16 cellular contexts compared by ENCODE assay signal in genomic region chr13:27122036-27122435, GRCh38. TPM values are rescaled to one million over a fixed set of nuclear protein-coding genes. Genes with fewer than 3 reads are reported as not detected.
DNase-seq lines count a peak whose midpoint lies in the region; ATAC-seq and TF ChIP-seq lines count a peak whose summit lies in the region.
"Had no signal": no experiment of that assay in that cellular context is flagged by ENCODE, and none has a peak within 500 bp of the region (broad histone marks: within the 10 kb centered on the region; RNA-seq: fewer than 3 reads in every experiment).

No MANE protein-coding gene starts in this region.

- CTCF ChIA-PET in activated CD4-positive, alpha-beta T cell treated with anti-CD3 and anti-CD28 coated beads for 36 hours (lab: Charles Lee) = interaction anchor here (0.7 kb wide), 1 partner anchor 174 kb away, joined by 3 read pairs; no protein-coding TSS in a partner anchor

- no peaks in the 10 kb centered on the region for H3K9me3 ChIP-seq in tibial artery

- no peak overlapping the region for H3K4me3 ChIP-seq in tibial artery
- H3K4me3 ChIP-seq: BLaER1 had no signal

- intact Hi-C loops in activated CD4-positive, alpha-beta T cell treated with anti-CD3 and anti-CD28 coated beads for 36 hours (cut with DNase I, micrococcal nuclease) = no loop called here
- intact Hi-C loops in tibial artery (cut with DNase I; ENCODE audit: low total_unique reads) = no loop called here

- DNase-seq in activated CD4-positive, alpha-beta T cell treated with anti-CD3 and anti-CD28 coated beads for 36 hours = no peak
- no peak for DNase-seq in activated CD4-positive, alpha-beta T cell treated with anti-CD3 and anti-CD28 coated beads, Interleukin-2, amount 50 U/mL, for 1 hour
- no peak for DNase-seq in activated naive CD8-positive, alpha-beta T cell treated with anti-CD3 and anti-CD28 coated beads for 36 hours
- DNase-seq in activated naive CD8-positive, alpha-beta T cell treated with anti-CD3 and anti-CD28 coated beads, Interleukin-2, amount 50 U/mL, for 24 hours = no peak
- DNase-seq in chondrocyte (ENCODE audit: low spot score) (no peak), tibial artery (no peak)
- DNase-seq: 8988T; AML-193; Caco-2; CD8-positive, alpha-beta memory T cell; DND-41; GDM1 had no signal

- H3K27ac Mint-ChIP-seq in activated CD4-positive, alpha-beta T cell treated with anti-CD3 and anti-CD28 coated beads for 36 hours = peak overlapping the region; percentile 12
- H3K27ac Mint-ChIP-seq in activated naive CD8-positive, alpha-beta T cell treated with anti-CD3 and anti-CD28 coated beads for 36 hours = peak overlapping the region; percentile 39
- no peak overlapping the region for H3K27ac Mint-ChIP-seq in activated naive CD8-positive, alpha-beta T cell treated with anti-CD3 and anti-CD28 coated beads, Interleukin-2, amount 50 U/mL, for 24 hours
- H3K27ac Mint-ChIP-seq in chondrocyte (ENCODE audit: unreplicated experiment) = peak overlapping the region; percentile 12

- H3K27me3 Mint-ChIP-seq in activated CD4-positive, alpha-beta T cell treated with anti-CD3 and anti-CD28 coated beads for 36 hours = no peaks in the 10 kb centered on the region
- H3K27me3 Mint-ChIP-seq in activated naive CD8-positive, alpha-beta T cell treated with anti-CD3 and anti-CD28 coated beads for 36 hours = no peaks in the 10 kb centered on the region
- H3K27me3 Mint-ChIP-seq in activated naive CD8-positive, alpha-beta T cell treated with anti-CD3 and anti-CD28 coated beads, Interleukin-2, amount 50 U/mL, for 24 hours = no peaks in the 10 kb centered on the region
- H3K27me3 Mint-ChIP-seq in chondrocyte (ENCODE audit: low read depth) = no peaks in the 10 kb centered on the region
- H3K27me3 Mint-ChIP-seq: CD8-positive, alpha-beta memory T cell had no signal

- H3K4me3 Mint-ChIP-seq in activated CD4-positive, alpha-beta T cell treated with anti-CD3 and anti-CD28 coated beads for 36 hours = no peak overlapping the region
- no peak overlapping the region for H3K4me3 Mint-ChIP-seq in activated naive CD8-positive, alpha-beta T cell treated with anti-CD3 and anti-CD28 coated beads for 36 hours
- no peak overlapping the region for H3K4me3 Mint-ChIP-seq in activated naive CD8-positive, alpha-beta T cell treated with anti-CD3 and anti-CD28 coated beads, Interleukin-2, amount 50 U/mL, for 24 hours
- H3K4me3 Mint-ChIP-seq in chondrocyte (ENCODE audit: unreplicated experiment) = no peak overlapping the region
- H3K4me3 Mint-ChIP-seq: CD8-positive, alpha-beta memory T cell had no signal

- peaks cover 0 to 70% (median 18%) of the 10 kb centered on the region in 4 donors for H3K4me1 ChIP-seq in tibial artery
- H3K4me1 ChIP-seq: BLaER1, Caco-2 had no signal

- peaks cover 56% of the 10 kb centered on the region for H3K36me3 Mint-ChIP-seq in activated CD4-positive, alpha-beta T cell treated with anti-CD3 and anti-CD28 coated beads for 36 hours (ENCODE audit: low read depth)
- H3K36me3 Mint-ChIP-seq in activated naive CD8-positive, alpha-beta T cell treated with anti-CD3 and anti-CD28 coated beads for 36 hours = peaks cover 88% of the 10 kb centered on the region
- H3K36me3 Mint-ChIP-seq in activated naive CD8-positive, alpha-beta T cell treated with anti-CD3 and anti-CD28 coated beads, Interleukin-2, amount 50 U/mL, for 24 hours (ENCODE audit: low read depth) = peaks cover 57% of the 10 kb centered on the region
- peaks cover 7% of the 10 kb centered on the region for H3K36me3 Mint-ChIP-seq in chondrocyte (ENCODE audit: low read depth)

- no peak overlapping the region for H3K27ac ChIP-seq in tibial artery
- H3K27ac ChIP-seq: BLaER1, HL-60 had no signal

- TF ChIP-seq CTCF in chondrocyte (IDR thresholded peaks at IDR 0.05) = no peak
- TF ChIP-seq CTCF in tibial artery (IDR thresholded peaks at IDR 0.05) = no peak

- H3K9me3 Mint-ChIP-seq in activated CD4-positive, alpha-beta T cell treated with anti-CD3 and anti-CD28 coated beads for 36 hours (ENCODE audit: low read depth) = peaks cover 20% of the 10 kb centered on the region
- peaks cover 29% of the 10 kb centered on the region for H3K9me3 Mint-ChIP-seq in activated naive CD8-positive, alpha-beta T cell treated with anti-CD3 and anti-CD28 coated beads for 36 hours
- peaks cover 23% of the 10 kb centered on the region for H3K9me3 Mint-ChIP-seq in activated naive CD8-positive, alpha-beta T cell treated with anti-CD3 and anti-CD28 coated beads, Interleukin-2, amount 50 U/mL, for 24 hours
- peaks cover 5% of the 10 kb centered on the region for H3K9me3 Mint-ChIP-seq in chondrocyte (ENCODE audit: low read depth)

- H3K4me1 Mint-ChIP-seq in activated CD4-positive, alpha-beta T cell treated with anti-CD3 and anti-CD28 coated beads for 36 hours = peaks cover 44% of the 10 kb centered on the region
- H3K4me1 Mint-ChIP-seq in activated naive CD8-positive, alpha-beta T cell treated with anti-CD3 and anti-CD28 coated beads for 36 hours = peaks cover 51% of the 10 kb centered on the region
- H3K4me1 Mint-ChIP-seq in activated naive CD8-positive, alpha-beta T cell treated with anti-CD3 and anti-CD28 coated beads, Interleukin-2, amount 50 U/mL, for 24 hours = peaks cover 54% of the 10 kb centered on the region
- H3K4me1 Mint-ChIP-seq in chondrocyte (ENCODE audit: low read depth) = peaks cover 81% of the 10 kb centered on the region

- no peaks in the 10 kb centered on the region for H3K27me3 ChIP-seq in tibial artery
- H3K27me3 ChIP-seq: BLaER1 had no signal

- POLR2A ChIA-PET in activated CD4-positive, alpha-beta T cell treated with anti-CD3 and anti-CD28 coated beads for 36 hours (lab: Charles Lee) = no interaction called here

- H3K36me3 ChIP-seq in tibial artery = no peaks in the 10 kb centered on the region

- ATAC-seq in activated CD4-positive, alpha-beta T cell treated with anti-CD3 and anti-CD28 coated beads for 36 hours = no peak
- ATAC-seq in activated naive CD8-positive, alpha-beta T cell treated with anti-CD3 and anti-CD28 coated beads, Interleukin-2, amount 50 U/mL, for 24 hours = no peak
- no peak for ATAC-seq in GM21786 (IDR thresholded peaks at IDR 0.05; ENCODE audit: unreplicated experiment)
- ATAC-seq: HCT116 had no signal

RNA-seq across cellular contexts. Expression of gene USP12, which starts 49.6 kb away (rescaled TPM):
- total RNA-seq in activated CD4-positive, alpha-beta T cell treated with anti-CD3 and anti-CD28 coated beads for 36 hours = 10 to 100 TPM; 32.3 to 32.4 TPM
- 10 to 100 TPM; 48.4 to 48.9 TPM for total RNA-seq in activated naive CD8-positive, alpha-beta T cell treated with anti-CD3 and anti-CD28 coated beads for 36 hours
- total RNA-seq in chondrocyte = 23.2 to 34.9 TPM (median 26.4 TPM) in 3 replicates
